Comparison of ENCODE assay signal across 1 cellular context in the genomic region with DNA sequence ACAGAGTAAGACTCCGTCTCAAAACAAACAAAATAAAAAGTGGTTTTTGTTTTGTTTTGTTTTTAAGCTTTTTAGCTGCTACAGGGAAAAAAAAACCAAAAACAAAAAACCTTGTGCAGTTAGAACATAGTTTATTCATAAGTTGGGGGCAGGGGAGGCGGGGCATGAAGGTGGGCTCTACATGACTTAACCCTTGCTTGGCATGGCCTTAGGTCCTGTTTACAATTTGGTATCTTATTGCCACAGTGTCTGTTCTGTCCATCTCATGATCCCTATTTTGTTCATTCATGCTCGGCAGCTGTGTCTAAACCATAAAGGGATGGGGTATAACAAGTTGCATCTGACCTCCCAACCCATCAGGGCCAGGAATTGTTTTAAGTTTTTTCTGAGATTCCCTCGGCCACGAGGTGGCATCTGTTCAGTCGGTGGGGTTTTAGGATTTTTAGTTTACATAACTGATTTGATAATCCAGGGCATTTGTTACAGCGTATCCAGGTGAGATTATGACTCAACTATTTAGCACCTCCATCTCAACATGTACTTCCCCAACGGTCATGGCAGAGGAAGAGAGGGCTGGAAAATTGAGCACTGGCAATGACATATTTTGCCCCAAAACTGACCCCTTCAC.
TF ChIP-seq lines count a peak whose summit lies in the region.

No MANE protein-coding gene starts in this region.

TF ChIP-seq in GM12878, 131 proteins besides CTCF, POLR2A, EP300 and RAD21:
- no peak for TF ChIP-seq DPF2 (IDR thresholded peaks at IDR 0.05)
- no peak for TF ChIP-seq WRNIP1 (IDR thresholded peaks at IDR 0.05; ENCODE audit: borderline replicate concordance, low read depth, low read length)
- TF ChIP-seq SUPT20H (IDR thresholded peaks at IDR 0.05; ENCODE audit: borderline replicate concordance, control insufficient read depth, low read depth, low read length), result no peak
- TF ChIP-seq, protein P1, sequence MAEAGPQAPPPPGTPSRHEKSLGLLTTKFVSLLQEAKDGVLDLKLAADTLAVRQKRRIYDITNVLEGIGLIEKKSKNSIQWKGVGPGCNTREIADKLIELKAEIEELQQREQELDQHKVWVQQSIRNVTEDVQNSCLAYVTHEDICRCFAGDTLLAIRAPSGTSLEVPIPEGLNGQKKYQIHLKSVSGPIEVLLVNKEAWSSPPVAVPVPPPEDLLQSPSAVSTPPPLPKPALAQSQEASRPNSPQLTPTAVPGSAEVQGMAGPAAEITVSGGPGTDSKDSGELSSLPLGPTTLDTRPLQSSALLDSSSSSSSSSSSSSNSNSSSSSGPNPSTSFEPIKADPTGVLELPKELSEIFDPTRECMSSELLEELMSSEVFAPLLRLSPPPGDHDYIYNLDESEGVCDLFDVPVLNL (IDR thresholded peaks at IDR 0.05; ENCODE audit: low read depth, low read length), result no peak
- TF ChIP-seq HDGF (IDR thresholded peaks at IDR 0.05), result no peak
- TF ChIP-seq JUND (IDR thresholded peaks at IDR 0.05; ENCODE audit: low read depth, low read length), result no peak
- TF ChIP-seq, protein P2, sequence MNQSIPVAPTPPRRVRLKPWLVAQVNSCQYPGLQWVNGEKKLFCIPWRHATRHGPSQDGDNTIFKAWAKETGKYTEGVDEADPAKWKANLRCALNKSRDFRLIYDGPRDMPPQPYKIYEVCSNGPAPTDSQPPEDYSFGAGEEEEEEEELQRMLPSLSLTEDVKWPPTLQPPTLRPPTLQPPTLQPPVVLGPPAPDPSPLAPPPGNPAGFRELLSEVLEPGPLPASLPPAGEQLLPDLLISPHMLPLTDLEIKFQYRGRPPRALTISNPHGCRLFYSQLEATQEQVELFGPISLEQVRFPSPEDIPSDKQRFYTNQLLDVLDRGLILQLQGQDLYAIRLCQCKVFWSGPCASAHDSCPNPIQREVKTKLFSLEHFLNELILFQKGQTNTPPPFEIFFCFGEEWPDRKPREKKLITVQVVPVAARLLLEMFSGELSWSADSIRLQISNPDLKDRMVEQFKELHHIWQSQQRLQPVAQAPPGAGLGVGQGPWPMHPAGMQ (IDR thresholded peaks at IDR 0.05; ENCODE audit: borderline replicate concordance), result no peak
- TF ChIP-seq EGR1 (IDR thresholded peaks at IDR 0.05; ENCODE audit: borderline replicate concordance in 1 of 2, low read depth in 2 of 2, low read length in 2 of 2), result no peak
